Comparison of ENCODE assay signal across 1 cellular context in genomic region chr20:31968299-31969126, GRCh38.
TF ChIP-seq lines count a peak whose summit lies in the region.

No MANE protein-coding gene starts in this region.

TF ChIP-seq in HepG2, 621 proteins besides CTCF, POLR2A, EP300 and RAD21 (continued from another document):
- TF ChIP-seq ZNF512B (CRISPR knock-in tag; IDR thresholded peaks at IDR 0.05; ENCODE audit: borderline replicate concordance) (peak; percentile 100), GABPB1 (CRISPR knock-in tag; IDR thresholded peaks at IDR 0.05) (peak; percentile 96), YEATS2 (CRISPR knock-in tag; IDR thresholded peaks at IDR 0.05; ENCODE audit: borderline replicate concordance) (peak; percentile 100), TCF12 (IDR thresholded peaks at IDR 0.05) (no peak), TCF12 (CRISPR knock-in tag; IDR thresholded peaks at IDR 0.05) (peak; percentile 100), SIX4 (CRISPR knock-in tag; IDR thresholded peaks at IDR 0.05) (peak; percentile 100), ELF1 (CRISPR knock-in tag; IDR thresholded peaks at IDR 0.05) (peak; percentile 95), NRL (CRISPR knock-in tag; IDR thresholded peaks at IDR 0.05; ENCODE audit: borderline replicate concordance) (peak; percentile 100), ZNF570 (CRISPR knock-in tag; IDR thresholded peaks at IDR 0.05; ENCODE audit: borderline replicate concordance) (peak; percentile 100), ZNF567 (CRISPR knock-in tag; IDR thresholded peaks at IDR 0.05; ENCODE audit: borderline replicate concordance) (peak; percentile 100), ZNF432 (CRISPR knock-in tag; IDR thresholded peaks at IDR 0.05; ENCODE audit: borderline replicate concordance) (peak; percentile 100), SNAPC2 (CRISPR knock-in tag; IDR thresholded peaks at IDR 0.05) (peak; percentile 100), ZBTB43 (CRISPR knock-in tag; conservative IDR thresholded peaks at IDR 0.05) (peak; percentile 100), YEATS4 (CRISPR knock-in tag; IDR thresholded peaks at IDR 0.05; ENCODE audit: borderline replicate concordance) (peak; percentile 100), ZFY (CRISPR knock-in tag; IDR thresholded peaks at IDR 0.05) (peak; percentile 99), ZNF251 (CRISPR knock-in tag; IDR thresholded peaks at IDR 0.05) (peak; percentile 100), POLR2AphosphoS5 (IDR thresholded peaks at IDR 0.05; ENCODE audit: low read depth, low read length) (no peak), JUND (CRISPR knock-in tag; IDR thresholded peaks at IDR 0.05) (peak; percentile 99), HMGXB4 (CRISPR knock-in tag; IDR thresholded peaks at IDR 0.05; ENCODE audit: borderline replicate concordance in 1 of 2, low read depth in 1 of 2) (peak; percentile 97 to 100), ZNF75D (CRISPR knock-in tag; IDR thresholded peaks at IDR 0.05; ENCODE audit: borderline replicate concordance) (peak; percentile 100), ZBTB37 (CRISPR knock-in tag; IDR thresholded peaks at IDR 0.05) (peak; percentile 100), ZZZ3 (CRISPR knock-in tag; IDR thresholded peaks at IDR 0.05; ENCODE audit: borderline replicate concordance) (peak; percentile 100), ZNF44 (CRISPR knock-in tag; IDR thresholded peaks at IDR 0.05) (peak; percentile 100), ZNF382 (CRISPR knock-in tag; IDR thresholded peaks at IDR 0.05; ENCODE audit: borderline replicate concordance) (peak; percentile 99), TARDBP (CRISPR knock-in tag; IDR thresholded peaks at IDR 0.05) (peak; percentile 100), RFX3 (CRISPR knock-in tag; IDR thresholded peaks at IDR 0.05) (peak; percentile 93), YY1 (IDR thresholded peaks at IDR 0.05; ENCODE audit: insufficient read depth, insufficient replicate concordance, low read depth, low read length) (peak; percentile 89), TBX3 (IDR thresholded peaks at IDR 0.05; ENCODE audit: borderline replicate concordance) (no peak), HNRNPH1 (optimal IDR thresholded peaks at IDR 0.05; ENCODE audit: low read depth, low read length) (no peak), HNF4A (CRISPR knock-in tag; IDR thresholded peaks at IDR 0.05) (peak; percentile 79), ZNF121 (CRISPR knock-in tag; IDR thresholded peaks at IDR 0.05) (peak; percentile 98), ZNF709 (CRISPR knock-in tag; IDR thresholded peaks at IDR 0.05) (peak; percentile 100), STAT6 (CRISPR knock-in tag; IDR thresholded peaks at IDR 0.05; ENCODE audit: borderline replicate concordance) (peak; percentile 100), RERE (CRISPR knock-in tag; IDR thresholded peaks at IDR 0.05; ENCODE audit: low read depth) (peak; percentile 100), GABPA (IDR thresholded peaks at IDR 0.05; ENCODE audit: low read depth, low read length) (no peak), GABPA (CRISPR knock-in tag; IDR thresholded peaks at IDR 0.05; ENCODE audit: low read depth) (peak; percentile 87), FOSL1 (CRISPR knock-in tag; IDR thresholded peaks at IDR 0.05; ENCODE audit: borderline replicate concordance) (peak; percentile 100), KMT2A (CRISPR knock-in tag; IDR thresholded peaks at IDR 0.05) (peak; percentile 100), CCDC6 (CRISPR knock-in tag; IDR thresholded peaks at IDR 0.05) (peak; percentile 100), ZEB1 (IDR thresholded peaks at IDR 0.05; ENCODE audit: insufficient replicate concordance, low read depth) (no peak), ZFP36L2 (CRISPR knock-in tag; IDR thresholded peaks at IDR 0.05) (peak; percentile 100), ZFP62 (CRISPR knock-in tag; IDR thresholded peaks at IDR 0.05) (no peak), ZNF572 (CRISPR knock-in tag; IDR thresholded peaks at IDR 0.05) (peak; percentile 100), MEIS1 (CRISPR knock-in tag; IDR thresholded peaks at IDR 0.05; ENCODE audit: borderline replicate concordance) (peak; percentile 100)
